Comparison of ENCODE assay signal across 25 cellular contexts in the genomic region with DNA sequence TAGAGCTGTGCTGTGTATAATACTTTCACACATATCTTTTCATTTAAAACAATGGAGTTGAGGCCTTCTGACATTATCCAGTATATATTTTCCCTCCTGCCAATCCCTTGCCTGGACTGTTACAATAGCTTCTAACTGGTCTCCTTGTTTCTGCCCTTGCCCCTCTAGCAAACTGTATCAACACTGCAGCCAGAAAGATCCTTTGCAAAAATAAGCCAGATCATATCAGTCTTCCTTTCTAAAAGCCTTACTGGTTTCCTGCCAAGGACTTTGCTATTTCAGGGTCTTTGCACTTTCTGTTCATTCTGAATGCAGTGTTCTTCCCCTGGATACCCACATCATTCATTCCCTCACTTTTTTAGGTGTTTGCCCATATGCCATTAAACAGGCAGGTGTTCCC.
"Had no signal": no experiment of that assay in that cellular context is flagged by ENCODE, and none has a peak within 500 bp of the region (broad histone marks: within the 10 kb centered on the region; RNA-seq: fewer than 3 reads in every experiment).

No MANE protein-coding gene starts in this region.

- H3K9me3 ChIP-seq: SJSA1 had no signal

- ATAC-seq: activated CD8-positive, alpha-beta memory T cell treated with anti-CD3 and anti-CD28 coated beads, Interleukin-2, amount 10 ng/mL, durations not matched to agents 7 days and 5 days; activated naive CD8-positive, alpha-beta T cell treated with anti-CD3 and anti-CD28 coated beads, Interleukin-2, amount 50 U/mL, for 24 hours; Panc1 had no signal

- H3K36me3 ChIP-seq: cardiac muscle cell, SJSA1 had no signal

- FAIRE-seq: TTC549 had no signal

- H3K27ac ChIP-seq: cardiac muscle cell, SJSA1 had no signal

- H3K27me3 ChIP-seq: cardiac muscle cell, SJSA1 had no signal

- DNase-seq: activated CD4-positive, alpha-beta memory T cell treated with anti-CD3 and anti-CD28 coated beads for 36 hours; activated CD4-positive, alpha-beta T cell treated with anti-CD3 and anti-CD28 coated beads for 4 hours; activated CD4-positive, alpha-beta T cell treated with anti-CD3 and anti-CD28 coated beads, Interleukin-2, amount 50 U/mL, for 1 hour; activated CD4-positive, CD25-positive, alpha-beta regulatory T cell treated with anti-CD3 and anti-CD28 coated beads, Interleukin-2, amount 50 U/mL, for 72 hours; activated CD8-positive, alpha-beta memory T cell treated with anti-CD3 and anti-CD28 coated beads, Interleukin-2, amount 10 ng/mL, durations not matched to agents 7 days and 5 days; activated CD8-positive, alpha-beta memory T cell treated with anti-CD3 and anti-CD28 coated beads, Interleukin-2, amount 50 U/mL, for 48 hours; activated effector memory CD4-positive, alpha-beta T cell treated with Interleukin-2 at 50 U/mL for 16 hours; activated naive CD4-positive, alpha-beta T cell treated with anti-CD3 and anti-CD28 coated beads, Interleukin-2, amount 10 ng/mL, durations not matched to agents 7 days and 5 days; activated naive CD8-positive, alpha-beta T cell treated with anti-CD3 and anti-CD28 coated beads, Interleukin-2, amount 50 U/mL, for 24 hours; activated T-cell treated with anti-CD3 and anti-CD28 coated beads, Interleukin-2, amount 50 U/mL, for 48 hours; amniotic stem cell; aorta; Kasumi-1; MM.1S; NCI-H1092; NCI-H1436 treated with DMSO at 0.1 percent for 48 hours; NCI-H1694 treated with DMSO at 0.1 percent for 48 hours; NCI-H2029; NCI-H345; NCI-H524 treated with DMSO at 0.1 percent for 48 hours; SHP77 had no signal

- H3K4me3 ChIP-seq: cardiac muscle cell, SJSA1 had no signal
